9 cellular contexts compared by ENCODE assay signal in the genomic region with DNA sequence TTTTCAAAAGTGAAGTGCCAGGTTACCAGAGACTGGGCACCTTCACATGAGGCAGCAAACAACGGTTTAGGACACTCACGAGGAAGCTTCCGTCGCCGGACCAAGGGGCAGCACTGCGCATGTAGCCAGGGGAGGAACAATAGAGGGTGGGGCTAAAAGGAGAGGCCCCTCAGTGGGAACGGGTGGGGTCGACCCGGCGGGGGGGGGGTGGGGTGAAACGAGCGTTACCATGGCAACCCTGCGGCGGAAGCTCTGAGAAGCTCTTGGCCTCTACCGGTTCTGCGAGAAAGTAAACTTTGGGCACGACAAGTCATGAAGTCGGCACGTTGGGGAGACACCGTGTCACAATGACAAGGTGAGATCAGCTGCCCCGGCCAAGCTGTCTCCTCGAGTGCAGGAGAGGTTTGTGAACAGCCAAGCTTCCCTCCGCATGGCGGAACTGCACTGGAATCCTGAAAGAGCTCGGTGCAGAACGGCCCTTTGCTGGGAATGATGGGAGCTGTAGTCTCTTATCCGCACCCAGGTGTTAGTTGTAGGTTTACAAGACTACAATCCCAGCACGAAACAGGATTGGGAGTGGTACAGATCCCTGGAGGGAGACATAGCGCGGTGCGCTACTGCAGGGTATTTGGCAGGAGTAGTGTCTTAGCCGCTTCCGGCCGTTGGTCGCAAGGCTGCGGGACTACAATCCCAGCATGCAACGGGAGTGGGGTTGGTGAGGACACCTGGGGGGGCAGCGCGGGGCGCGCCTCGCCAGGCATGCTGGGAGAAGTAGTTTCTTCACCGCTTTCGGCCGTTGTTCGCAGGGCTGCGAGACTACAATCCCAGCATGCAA.
DNase-seq lines count a peak whose midpoint lies in the region; ATAC-seq and TF ChIP-seq lines count a peak whose summit lies in the region.
"Had no signal": no experiment of that assay in that cellular context is flagged by ENCODE, and none has a peak within 500 bp of the region (broad histone marks: within the 10 kb centered on the region; RNA-seq: fewer than 3 reads in every experiment).

No MANE protein-coding gene starts in this region.

- H3K4me1 ChIP-seq in RWPE2 (ENCODE audit: insufficient read depth, poor library complexity, severe bottlenecking): no peaks in the 10 kb centered on the region
- H3K4me1 ChIP-seq in right atrium auricular region: peaks cover 0 to 12% of the 10 kb centered on the region in 2 donors
- H3K4me1 ChIP-seq: SJSA1 had no signal

- ATAC-seq in RWPE2 (ENCODE audit: low read depth) (peak; percentile 76), HG02588 (IDR thresholded peaks at IDR 0.05; ENCODE audit: unreplicated experiment) (no peak)

- H3K4me3 ChIP-seq in RWPE2 (ENCODE audit: severe bottlenecking): peak overlapping the region; percentile 15
- peak overlapping the region; percentile 31 to 76 for H3K4me3 ChIP-seq in right atrium auricular region
- H3K4me3 ChIP-seq: SJSA1 had no signal

- TF ChIP-seq CTCF in RWPE2 (IDR thresholded peaks at IDR 0.05; ENCODE audit: poor library complexity, severe bottlenecking) (no peak), right atrium auricular region (IDR thresholded peaks at IDR 0.05) (no peak)

- H3K36me3 ChIP-seq in RWPE2 (ENCODE audit: low read depth): no peaks in the 10 kb centered on the region
- no peaks in the 10 kb centered on the region for H3K36me3 ChIP-seq in right atrium auricular region
- H3K36me3 ChIP-seq: SJSA1 had no signal

- DNase-seq in H4 (ENCODE audit: low spot score) (peak; percentile 99), RWPE2 (ENCODE audit: low spot score) (no peak), activated gamma-delta T cell treated with Interleukin-2 at 50 U/mL for 16 hours (peak; percentile 90), right atrium auricular region (ENCODE audit: low spot score) (no peak), NCI-H69 (lab: John Stamatoyannopoulos, UW) (no peak), 8988T (no peak)
- peak; percentile 76 to 79 for DNase-seq in stimulated activated CD4-positive, alpha-beta T cell treated with anti-CD3 and anti-CD28 coated beads, Interleukin-15, amount 100 ng/mL, for 1 hour (ENCODE audit: low read depth in 1 of 2, low spot score in 1 of 2)

- H3K9me3 ChIP-seq in RWPE2 (ENCODE audit: severe bottlenecking): no peaks in the 10 kb centered on the region
- H3K9me3 ChIP-seq in right atrium auricular region: peaks cover 0 to 26% of the 10 kb centered on the region in 2 donors

- H3K27ac ChIP-seq in RWPE2 (ENCODE audit: poor library complexity, severe bottlenecking) (no peak overlapping the region), right atrium auricular region (peak overlapping the region in 1 of 2 donors; percentile 87)
- H3K27ac ChIP-seq: SJSA1 had no signal

- H3K27me3 ChIP-seq in RWPE2 (ENCODE audit: insufficient read depth, poor library complexity, severe bottlenecking) (no peaks in the 10 kb centered on the region), right atrium auricular region (no peaks in the 10 kb centered on the region)
- H3K27me3 ChIP-seq: SJSA1 had no signal

Comparison
In these comparisons a context has a peak if more than half of its experiments do, and no peak if none do; other contexts are left out.
1. DNase-seq: peak in H4 (single experiment), activated gamma-delta T cell treated with Interleukin-2 at 50 U/mL for 16 hours (single experiment) and stimulated activated CD4-positive, alpha-beta T cell treated with anti-CD3 and anti-CD28 coated beads, Interleukin-15, amount 100 ng/mL, for 1 hour (2 of 2); none in RWPE2 (single experiment), right atrium auricular region (single experiment), NCI-H69 (single experiment) and 8988T (single experiment).